Comparison of ENCODE assay signal across 2 cellular contexts in genomic region chr11:65120831-65121230, GRCh38.
TF ChIP-seq lines count a peak whose summit lies in the region.

No MANE protein-coding gene starts in this region.

TF ChIP-seq in SK-N-SH, 30 proteins besides CTCF, POLR2A, EP300 and RAD21 (continued from another document):
- TF ChIP-seq USF1 (IDR thresholded peaks at IDR 0.05; ENCODE audit: borderline replicate concordance, low read depth) (no peak), EZH2phosphoT487 (IDR thresholded peaks at IDR 0.05; ENCODE audit: borderline replicate concordance, low read depth) (no peak), NFIC (IDR thresholded peaks at IDR 0.05; ENCODE audit: borderline replicate concordance) (no peak), RXRA (IDR thresholded peaks at IDR 0.05; ENCODE audit: borderline replicate concordance, low read depth) (no peak), GABPA (IDR thresholded peaks at IDR 0.05; ENCODE audit: low read depth) (no peak), TCF12 (IDR thresholded peaks at IDR 0.05) (no peak), USF2 (IDR thresholded peaks at IDR 0.05; ENCODE audit: borderline replicate concordance, low read depth, low read length) (no peak), SMC3 (IDR thresholded peaks at IDR 0.05; ENCODE audit: low read depth, low read length) (no peak), MAX (IDR thresholded peaks at IDR 0.05; ENCODE audit: low read depth) (no peak), TEAD4 (IDR thresholded peaks at IDR 0.05; ENCODE audit: borderline replicate concordance, insufficient read depth) (no peak), MEF2A (IDR thresholded peaks at IDR 0.05; ENCODE audit: borderline replicate concordance, low read depth) (no peak), YY1 (IDR thresholded peaks at IDR 0.05; ENCODE audit: low read depth) (no peak), FOXM1 (IDR thresholded peaks at IDR 0.05; ENCODE audit: low read depth) (no peak), REST (IDR thresholded peaks at IDR 0.05; ENCODE audit: low read depth, low read length) (no peak)

TF ChIP-seq in SK-N-SH treated with all-trans-retinoic acid at 6 μM for 48 hours, 23 proteins besides CTCF, POLR2A, EP300 and RAD21 (continued from another document):
- no peak for TF ChIP-seq POU6F1 (CRISPR knock-in tag; IDR thresholded peaks at IDR 0.05; ENCODE audit: borderline replicate concordance, low read depth)
- no peak for TF ChIP-seq ZNF8 (CRISPR knock-in tag; IDR thresholded peaks at IDR 0.05)
- TF ChIP-seq GLIS3 (CRISPR knock-in tag; IDR thresholded peaks at IDR 0.05) = no peak
- no peak for TF ChIP-seq ZFP30 (CRISPR knock-in tag; IDR thresholded peaks at IDR 0.05)
- no peak for TF ChIP-seq ZFP3 (CRISPR knock-in tag; IDR thresholded peaks at IDR 0.05)
- no peak for TF ChIP-seq OSR1 (CRISPR knock-in tag; IDR thresholded peaks at IDR 0.05)
- TF ChIP-seq TSHZ2 (CRISPR knock-in tag; IDR thresholded peaks at IDR 0.05) = no peak
- TF ChIP-seq ZC3H10 (CRISPR knock-in tag; IDR thresholded peaks at IDR 0.05) = no peak
